Comparison of ENCODE assay signal across 19 cellular contexts in the genomic region with DNA sequence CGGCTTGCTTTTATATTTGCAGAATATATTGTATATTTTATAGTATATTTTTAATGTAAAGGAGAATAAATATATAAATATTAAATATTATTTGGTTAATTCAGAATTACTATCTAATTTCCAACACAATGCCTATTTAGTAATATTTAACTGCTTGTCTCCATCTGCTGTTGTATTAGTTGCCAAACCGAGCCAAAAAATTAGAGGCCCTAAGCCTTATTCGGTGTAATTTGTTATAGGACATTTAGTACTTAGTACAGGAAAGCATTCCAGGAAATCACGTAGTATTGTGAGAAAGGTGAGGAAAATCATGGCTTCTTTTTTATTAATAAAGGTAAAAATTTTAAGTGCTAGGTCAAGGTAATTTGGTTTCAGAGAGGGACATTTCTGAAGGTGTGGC.
"Had no signal": no experiment of that assay in that cellular context is flagged by ENCODE, and none has a peak within 500 bp of the region (broad histone marks: within the 10 kb centered on the region; RNA-seq: fewer than 3 reads in every experiment).

No MANE protein-coding gene starts in this region.

- H3K4me3 Mint-ChIP-seq: dendritic cell treated with granulocyte-macrophage colony-stimulating factor and Interleukin-4, amounts not matched to agents 40 ng/mL and 50 ng/mL, for 4 days; naive thymus-derived CD4-positive, alpha-beta T cell had no signal

- H3K9me3 Mint-ChIP-seq: dendritic cell treated with granulocyte-macrophage colony-stimulating factor and Interleukin-4, amounts not matched to agents 40 ng/mL and 50 ng/mL, for 4 days had no signal

- H3K27ac Mint-ChIP-seq: dendritic cell treated with granulocyte-macrophage colony-stimulating factor and Interleukin-4, amounts not matched to agents 40 ng/mL and 50 ng/mL, for 4 days; naive thymus-derived CD4-positive, alpha-beta T cell had no signal

- H3K27ac ChIP-seq: colonic mucosa, esophagus muscularis mucosa, gastrocnemius medialis, heart right ventricle, left lung, lower lobe of right lung had no signal

- H3K4me1 ChIP-seq: colonic mucosa, esophagus muscularis mucosa, gastrocnemius medialis, heart right ventricle, left lung, lower lobe of right lung had no signal

- H3K4me3 ChIP-seq: colonic mucosa, esophagus muscularis mucosa, gastrocnemius medialis, heart right ventricle, left lung, lower lobe of right lung had no signal

- H3K27me3 ChIP-seq: colonic mucosa, esophagus muscularis mucosa, gastrocnemius medialis, heart right ventricle, left lung had no signal

- H3K9me3 ChIP-seq: colonic mucosa, esophagus muscularis mucosa, gastrocnemius medialis, heart right ventricle, left lung, lower lobe of right lung had no signal

- H3K36me3 ChIP-seq: colonic mucosa, esophagus muscularis mucosa, gastrocnemius medialis, heart right ventricle, left lung, lower lobe of right lung had no signal

- DNase-seq: colonic mucosa; cortex of kidney; effector CD8-positive, alpha-beta T cell; foreskin fibroblast; foreskin melanocyte; gastrocnemius medialis; glutamatergic neuron; head of caudate nucleus; heart right ventricle; hippocampal formation; left cardiac atrium; left lung; left ventricle myocardium superior; lower lobe of right lung; mesenchymal stem cell; midbrain; naive thymus-derived CD4-positive, alpha-beta T cell had no signal

- ATAC-seq: gastrocnemius medialis; heart right ventricle; left cardiac atrium; left lung; left ventricle myocardium superior; lower lobe of right lung; naive thymus-derived CD4-positive, alpha-beta T cell had no signal

- H3K27me3 Mint-ChIP-seq: dendritic cell treated with granulocyte-macrophage colony-stimulating factor and Interleukin-4, amounts not matched to agents 40 ng/mL and 50 ng/mL, for 4 days had no signal
